ENCODE assay signal across 10 cellular contexts in genomic region chr7:106109521-106110237, GRCh38. TPM values are rescaled to one million over a fixed set of nuclear protein-coding genes. Genes with fewer than 3 reads are reported as not detected.
DNase-seq lines count a peak whose midpoint lies in the region; ATAC-seq, FAIRE-seq and TF ChIP-seq lines count a peak whose summit lies in the region.
"Had no signal": no experiment of that assay in that cellular context is flagged by ENCODE, and none has a peak within 500 bp of the region (broad histone marks: within the 10 kb centered on the region; RNA-seq: fewer than 3 reads in every experiment).

No MANE protein-coding gene starts in this region.

- intact Hi-C loops in activated CD8-positive, alpha-beta T cell treated with anti-CD3 and anti-CD28 coated beads for 36 hours (cut with micrococcal nuclease): loop anchor here (2.0 to 5.0 kb wide), 2 partner anchors 39 to 52 kb away; no protein-coding TSS in a partner anchor
- intact Hi-C loops in lower lobe of right lung (cut with DNase I): no loop called here
- intact Hi-C loops in thyroid gland (cut with DNase I): loop anchor here (5.0 to 10.0 kb wide), 2 partner anchors 37 to 55 kb away; no protein-coding TSS in a partner anchor

- no peak for FAIRE-seq in urothelium cell line (lab: Jason Lieb, UNC)

- no peaks in the 10 kb centered on the region for H3K27me3 ChIP-seq in lower lobe of right lung (ENCODE audit: low read depth)
- H3K27me3 ChIP-seq in thyroid gland: no peaks in the 10 kb centered on the region
- H3K27me3 ChIP-seq: heart right ventricle had no signal

- H3K4me3 Mint-ChIP-seq in activated T-cell treated with anti-CD3 and anti-CD28 coated beads, Interleukin-2, amount 50 U/mL, for 4 hours: peak overlapping the region; percentile 11
- H3K4me3 Mint-ChIP-seq in activated CD8-positive, alpha-beta T cell treated with anti-CD3 and anti-CD28 coated beads for 36 hours: peak overlapping the region; percentile 84

- H3K9me3 Mint-ChIP-seq in activated T-cell treated with anti-CD3 and anti-CD28 coated beads, Interleukin-2, amount 50 U/mL, for 4 hours: no peaks in the 10 kb centered on the region
- no peaks in the 10 kb centered on the region for H3K9me3 Mint-ChIP-seq in activated CD8-positive, alpha-beta T cell treated with anti-CD3 and anti-CD28 coated beads for 36 hours

- DNase-seq in activated T-cell treated with anti-CD3 and anti-CD28 coated beads, Interleukin-2, amount 50 U/mL, for 4 hours: no peak
- no peak for DNase-seq in activated T-cell treated with anti-CD3 and anti-CD28 coated beads, Interleukin-2, amount 50 U/mL, for 48 hours
- DNase-seq in activated CD8-positive, alpha-beta T cell treated with anti-CD3 and anti-CD28 coated beads for 36 hours: no peak
- DNase-seq in lower lobe of right lung (no peak), thyroid gland (no peak), urothelium cell line (ENCODE audit: low spot score) (no peak), NOMO-1 treated with DMSO at 0.1 percent for 48 hours (lab: John Stamatoyannopoulos, UW; ENCODE audit: unreplicated experiment) (no peak), NCI-H526 treated with DMSO at 0.1 percent for 48 hours (lab: John Stamatoyannopoulos, UW) (no peak)
- DNase-seq: heart right ventricle, NCI-H1092 had no signal

- no peaks in the 10 kb centered on the region for H3K27me3 Mint-ChIP-seq in activated T-cell treated with anti-CD3 and anti-CD28 coated beads, Interleukin-2, amount 50 U/mL, for 4 hours (ENCODE audit: low read depth)
- no peaks in the 10 kb centered on the region for H3K27me3 Mint-ChIP-seq in activated CD8-positive, alpha-beta T cell treated with anti-CD3 and anti-CD28 coated beads for 36 hours

- H3K36me3 Mint-ChIP-seq in activated T-cell treated with anti-CD3 and anti-CD28 coated beads, Interleukin-2, amount 50 U/mL, for 4 hours (ENCODE audit: insufficient read depth): peaks cover 4% of the 10 kb centered on the region
- peaks cover 13% of the 10 kb centered on the region for H3K36me3 Mint-ChIP-seq in activated CD8-positive, alpha-beta T cell treated with anti-CD3 and anti-CD28 coated beads for 36 hours (ENCODE audit: low read depth)

- H3K4me1 Mint-ChIP-seq in activated T-cell treated with anti-CD3 and anti-CD28 coated beads, Interleukin-2, amount 50 U/mL, for 4 hours (ENCODE audit: low read depth): peaks cover 67% of the 10 kb centered on the region
- H3K4me1 Mint-ChIP-seq in activated CD8-positive, alpha-beta T cell treated with anti-CD3 and anti-CD28 coated beads for 36 hours (ENCODE audit: low read depth): peaks cover 57% of the 10 kb centered on the region

- H3K4me3 ChIP-seq in lower lobe of right lung: peak overlapping the region; percentile 73
- no peak overlapping the region for H3K4me3 ChIP-seq in thyroid gland (replicated peaks in 1 of 3)

- 90% methylated on average over 6 of the region's 6 CpGs for WGBS in thyroid gland, 2 donors

- ATAC-seq in activated T-cell treated with anti-CD3 and anti-CD28 coated beads, Interleukin-2, amount 50 U/mL, for 4 hours: no peak
- no peak for ATAC-seq in activated CD8-positive, alpha-beta T cell treated with anti-CD3 and anti-CD28 coated beads for 36 hours
- ATAC-seq in lower lobe of right lung: no peak
- ATAC-seq: heart right ventricle had no signal

- no peak for TF ChIP-seq CTCF in activated CD8-positive, alpha-beta T cell treated with anti-CD3 and anti-CD28 coated beads for 36 hours (IDR thresholded peaks at IDR 0.05)
- TF ChIP-seq CTCF in lower lobe of right lung (IDR thresholded peaks at IDR 0.05) (no peak), thyroid gland (IDR thresholded peaks at IDR 0.05) (no peak)

- H3K36me3 ChIP-seq in lower lobe of right lung (no peaks in the 10 kb centered on the region), thyroid gland (no peaks in the 10 kb centered on the region)
- H3K36me3 ChIP-seq: heart right ventricle had no signal

- POLR2A ChIA-PET in activated CD8-positive, alpha-beta T cell treated with anti-CD3 and anti-CD28 coated beads for 36 hours (lab: Charles Lee): interaction anchor here (2.6 kb wide), 1 partner anchor 38 kb away, joined by 14 read pairs; no protein-coding TSS in a partner anchor

- no peaks in the 10 kb centered on the region for H3K9me3 ChIP-seq in lower lobe of right lung
- H3K9me3 ChIP-seq in thyroid gland: no peaks in the 10 kb centered on the region
- H3K9me3 ChIP-seq: heart right ventricle had no signal

- peak overlapping the region; percentile 18 for H3K27ac Mint-ChIP-seq in activated CD8-positive, alpha-beta T cell treated with anti-CD3 and anti-CD28 coated beads for 36 hours

- H3K27ac ChIP-seq in lower lobe of right lung (no peak overlapping the region), thyroid gland (peak overlapping the region in 2 of 3 donors; percentile 99)

- H3K4me1 ChIP-seq in lower lobe of right lung (peaks cover 39% of the 10 kb centered on the region), thyroid gland (peaks cover 28% of the 10 kb centered on the region in 2 donors)

- CTCF ChIA-PET in activated CD8-positive, alpha-beta T cell treated with anti-CD3 and anti-CD28 coated beads for 36 hours (lab: Charles Lee): interaction anchor here (1.1 kb wide), 1 partner anchor 43 kb away, joined by 6 read pairs; no protein-coding TSS in a partner anchor

- no peak for TF ChIP-seq POLR2A in thyroid gland (IDR thresholded peaks at IDR 0.05)

RNA-seq across cellular contexts. Expression of gene SYPL1, which starts 2.4 kb away (rescaled TPM):
- total RNA-seq in activated T-cell treated with anti-CD3 and anti-CD28 coated beads, Interleukin-2, amount 50 U/mL, for 4 hours: 10 to 100 TPM; 20.0 to 24.1 (median 21.5) TPM
- 10 to 100 TPM; 40.1 to 44.6 TPM for total RNA-seq in activated CD8-positive, alpha-beta T cell treated with anti-CD3 and anti-CD28 coated beads for 36 hours
- 79.6 TPM for total RNA-seq in lower lobe of right lung
- 100 to 1,000 TPM; 119 to 165 (median 132) TPM for total RNA-seq in thyroid gland
